In the genomic region with DNA sequence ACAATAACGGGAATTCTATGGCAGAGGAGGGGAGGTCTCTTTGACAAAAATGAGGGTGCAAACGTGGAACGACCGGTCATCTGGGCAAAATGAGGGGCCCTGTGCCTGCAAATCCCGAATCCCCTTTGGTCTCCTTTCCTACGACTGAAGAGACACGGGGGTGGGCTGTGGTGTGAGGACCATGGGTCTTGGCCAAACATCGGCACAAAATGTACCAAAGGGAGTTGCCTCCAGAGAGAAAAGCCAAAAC, we compare ENCODE assay signal across 8 cellular contexts. TPM values are rescaled to one million over a fixed set of nuclear protein-coding genes. Genes with fewer than 3 reads are reported as not detected.
A peak's percentile ranks its signal among the peaks of the same experiment; 100 is the strongest.
DNase-seq lines count a peak whose midpoint lies in the region; TF ChIP-seq lines count a peak whose summit lies in the region.

No MANE protein-coding gene starts in this region.

- H3K4me1 Mint-ChIP-seq in nephron = peaks cover 10% of the 10 kb centered on the region

- DNase-seq in NCI-H526 (lab: John Stamatoyannopoulos, UW) (peak; percentile 33 to 66), dorsolateral prefrontal cortex (peak in 1 of 10 donors; percentile 31), DMS 273 (lab: John Stamatoyannopoulos, UW; ENCODE audit: unreplicated experiment) (no peak), SIG-M5 (lab: John Stamatoyannopoulos, UW) (no peak), activated gamma-delta T cell treated with Interleukin-2 at 50 U/mL for 16 hours (no peak)
- DNase-seq in stimulated activated CD4-positive, alpha-beta T cell treated with anti-CD3 and anti-CD28 coated beads, Interleukin-4, amount 100 ng/mL, for 4 hours = no peak

- peaks cover 6% of the 10 kb centered on the region for H3K9me3 Mint-ChIP-seq in nephron

- peak overlapping the region; percentile 88 to 92 (median 89) for H3K4me3 Mint-ChIP-seq in nephron

- H3K27ac Mint-ChIP-seq in nephron = peak overlapping the region; percentile 98 to 99 (median 99)

- H3K27me3 Mint-ChIP-seq in nephron (ENCODE audit: low read depth) = no peaks in the 10 kb centered on the region

- TF ChIP-seq CTCF in GM12875 (IDR thresholded peaks at IDR 0.05; ENCODE audit: borderline replicate concordance, insufficient read depth, low read depth, low read length) = no peak
- no peak for TF ChIP-seq CTCF in dorsolateral prefrontal cortex (IDR thresholded peaks at IDR 0.05 in 54 of 56, conservative IDR thresholded peaks at IDR 0.05 in 2 of 56; ENCODE audit: low read depth in 1 of 56, partially characterized antibody in 56 of 56)
- no peak for TF ChIP-seq CTCF in nephron (IDR thresholded peaks at IDR 0.05; ENCODE audit: unreplicated experiment in 3 of 3)

- intact Hi-C loops in dorsolateral prefrontal cortex (cut with DNase I) = loop anchor here (1.0 to 10.0 kb wide), 5 partner anchors 154 to 728 kb away; a partner anchor contains a TSS

- H3K27ac ChIP-seq in dorsolateral prefrontal cortex = peak overlapping the region; percentile 85 to 100 (median 98)

- no peaks in the 10 kb centered on the region for H3K27me3 ChIP-seq in dorsolateral prefrontal cortex

- H3K36me3 Mint-ChIP-seq in nephron (ENCODE audit: low read depth) = peaks cover 7% of the 10 kb centered on the region

- H3K4me3 ChIP-seq in GM12875 (ENCODE audit: low read depth, low read length) (peak overlapping the region; percentile 72), dorsolateral prefrontal cortex (peak overlapping the region; percentile 54 to 84 (median 73))

RNA-seq across cellular contexts. Expression of a gene that starts 0.5 kb away (rescaled TPM):
- 100 to 1,000 TPM in 3 of 120 experiments, 10 to 100 TPM in 117; 44.4 to 121 (median 75.2) TPM for total RNA-seq in dorsolateral prefrontal cortex

Comparison
In these comparisons a context has a peak if more than half of its experiments do, and no peak if none do; other contexts are left out.
1. DNase-seq: peak in NCI-H526 (2 of 2); none in DMS 273 (single experiment), SIG-M5 (single experiment), activated gamma-delta T cell treated with Interleukin-2 at 50 U/mL for 16 hours (single experiment) and stimulated activated CD4-positive, alpha-beta T cell treated with anti-CD3 and anti-CD28 coated beads, Interleukin-4, amount 100 ng/mL, for 4 hours (0 of 2).